ENCODE assay signal across 2 cellular contexts in the genomic region with DNA sequence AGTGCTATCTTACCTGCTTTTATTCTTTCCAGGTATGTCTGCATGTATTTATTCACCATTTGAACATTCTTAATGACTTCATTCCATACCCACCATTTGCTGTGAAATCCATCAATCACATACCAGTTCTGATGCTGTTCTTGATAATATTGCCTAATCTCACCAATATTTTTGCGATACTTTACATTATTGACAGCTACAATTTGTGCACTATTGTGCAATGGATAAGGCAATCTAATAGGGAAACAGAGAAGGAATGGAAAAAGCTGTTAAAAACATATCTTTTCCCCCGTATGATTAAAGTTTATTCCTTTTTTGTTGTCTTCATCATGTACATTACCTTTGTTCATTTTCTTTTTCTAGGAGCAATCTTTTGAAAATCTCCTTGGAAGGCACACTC.
TF ChIP-seq lines count a peak whose summit lies in the region.

No MANE protein-coding gene starts in this region.

TF ChIP-seq in HepG2, 621 proteins besides CTCF, POLR2A, EP300 and RAD21:
- no peak for TF ChIP-seq ZNF670 (CRISPR knock-in tag; IDR thresholded peaks at IDR 0.05; ENCODE audit: borderline replicate concordance)
- TF ChIP-seq, protein P1, sequence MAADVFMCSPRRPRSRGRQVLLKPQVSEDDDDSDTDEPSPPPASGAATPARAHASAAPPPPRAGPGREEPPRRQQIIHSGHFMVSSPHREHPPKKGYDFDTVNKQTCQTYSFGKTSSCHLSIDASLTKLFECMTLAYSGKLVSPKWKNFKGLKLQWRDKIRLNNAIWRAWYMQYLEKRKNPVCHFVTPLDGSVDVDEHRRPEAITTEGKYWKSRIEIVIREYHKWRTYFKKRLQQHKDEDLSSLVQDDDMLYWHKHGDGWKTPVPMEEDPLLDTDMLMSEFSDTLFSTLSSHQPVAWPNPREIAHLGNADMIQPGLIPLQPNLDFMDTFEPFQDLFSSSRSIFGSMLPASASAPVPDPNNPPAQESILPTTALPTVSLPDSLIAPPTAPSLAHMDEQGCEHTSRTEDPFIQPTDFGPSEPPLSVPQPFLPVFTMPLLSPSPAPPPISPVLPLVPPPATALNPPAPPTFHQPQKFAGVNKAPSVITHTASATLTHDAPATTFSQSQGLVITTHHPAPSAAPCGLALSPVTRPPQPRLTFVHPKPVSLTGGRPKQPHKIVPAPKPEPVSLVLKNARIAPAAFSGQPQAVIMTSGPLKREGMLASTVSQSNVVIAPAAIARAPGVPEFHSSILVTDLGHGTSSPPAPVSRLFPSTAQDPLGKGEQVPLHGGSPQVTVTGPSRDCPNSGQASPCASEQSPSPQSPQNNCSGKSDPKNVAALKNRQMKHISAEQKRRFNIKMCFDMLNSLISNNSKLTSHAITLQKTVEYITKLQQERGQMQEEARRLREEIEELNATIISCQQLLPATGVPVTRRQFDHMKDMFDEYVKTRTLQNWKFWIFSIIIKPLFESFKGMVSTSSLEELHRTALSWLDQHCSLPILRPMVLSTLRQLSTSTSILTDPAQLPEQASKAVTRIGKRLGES (CRISPR knock-in tag; IDR thresholded peaks at IDR 0.05; ENCODE audit: borderline replicate concordance), result no peak
- peak; percentile 65; the same call in 1 of the 2 replicates for TF ChIP-seq CEBPB (IDR thresholded peaks at IDR 0.05; ENCODE audit: borderline replicate concordance, low read depth, low read length)

TF ChIP-seq in K562, 482 proteins besides CTCF, POLR2A, EP300 and RAD21:
- TF ChIP-seq POLR3A (IDR thresholded peaks at IDR 0.05; ENCODE audit: borderline replicate concordance, extremely low read depth, insufficient read depth, insufficient read length) (no peak), TARDBP (IDR thresholded peaks at IDR 0.05) (no peak), NFXL1 (CRISPR knock-in tag; IDR thresholded peaks at IDR 0.05) (no peak), CEBPG (CRISPR knock-in tag; IDR thresholded peaks at IDR 0.05) (no peak), CEBPG (tag; conservative IDR thresholded peaks at IDR 0.05 in 1 of 2, IDR thresholded peaks at IDR 0.05 in 1 of 2) (peak; percentile 43 to 76), CEBPB (tag; IDR thresholded peaks at IDR 0.05) (peak; percentile 70), HMGN3 (IDR thresholded peaks at IDR 0.05; ENCODE audit: borderline replicate concordance, extremely low read depth, insufficient read length, low read depth, low read length) (no peak)
